Comparison of ENCODE assay signal across 17 cellular contexts in genomic region chr2:48693066-48693465, GRCh38.
"Had no signal": no experiment of that assay in that cellular context is flagged by ENCODE, and none has a peak within 500 bp of the region (broad histone marks: within the 10 kb centered on the region; RNA-seq: fewer than 3 reads in every experiment).

No MANE protein-coding gene starts in this region.

- H3K27me3 Mint-ChIP-seq: activated T-cell treated with anti-CD3 and anti-CD28 coated beads, Interleukin-2, amount 50 U/mL, for 24 hours had no signal

- H3K9me3 Mint-ChIP-seq: activated CD4-positive, alpha-beta memory T cell treated with anti-CD3 and anti-CD28 coated beads, Interleukin-2, amount 10 ng/mL, durations not matched to agents 7 days and 5 days; activated T-cell treated with anti-CD3 and anti-CD28 coated beads, Interleukin-2, amount 50 U/mL, for 24 hours; stimulated activated effector memory CD8-positive, alpha-beta T cell treated with anti-CD3 and anti-CD28 coated beads, Interleukin-12 subunit alpha, Interleukin-12 subunit beta, amount 100 ng/mL, for 72 hours; T-helper 1 cell treated with Interleukin-12 subunit alpha and Interleukin-12 subunit beta and Interleukin-4 antibody, amounts not matched to agents 30 μg/mL and 1 μg/mL, for 36 hours had no signal

- DNase-seq: activated CD4-positive, alpha-beta memory T cell treated with anti-CD3 and anti-CD28 coated beads, Interleukin-2, amount 10 ng/mL, durations not matched to agents 7 days and 5 days; activated effector memory CD4-positive, alpha-beta T cell treated with Interleukin-2 at 50 U/mL for 16 hours; activated naive CD4-positive, alpha-beta T cell treated with anti-CD3 and anti-CD28 coated beads, Interleukin-2, amount 50 U/mL, for 16 hours; activated T-cell treated with anti-CD3 and anti-CD28 coated beads, Interleukin-2, amount 50 U/mL, for 24 hours; body of pancreas; central memory CD4-positive, alpha-beta T cell; effector CD8-positive, alpha-beta T cell; gastrocnemius medialis; naive B cell; ovary; sigmoid colon; stimulated activated CD4-positive, alpha-beta T cell treated with anti-CD3 and anti-CD28 coated beads, Interleukin-2, amount 100 ng/mL, for 24 hours had no signal

- H3K27ac ChIP-seq: body of pancreas, gastrocnemius medialis, ovary, tibial nerve, WERI-Rb-1 had no signal

- H3K36me3 ChIP-seq: gastrocnemius medialis, ovary, sigmoid colon, tibial nerve, WERI-Rb-1 had no signal

- H3K4me1 Mint-ChIP-seq: activated CD4-positive, alpha-beta memory T cell treated with anti-CD3 and anti-CD28 coated beads, Interleukin-2, amount 10 ng/mL, durations not matched to agents 7 days and 5 days; naive B cell; stimulated activated effector memory CD8-positive, alpha-beta T cell treated with anti-CD3 and anti-CD28 coated beads, Interleukin-12 subunit alpha, Interleukin-12 subunit beta, amount 100 ng/mL, for 72 hours had no signal

- ATAC-seq: body of pancreas; gastrocnemius medialis; stimulated activated effector memory CD8-positive, alpha-beta T cell treated with anti-CD3 and anti-CD28 coated beads, Interleukin-12 subunit alpha, Interleukin-12 subunit beta, amount 100 ng/mL, for 72 hours had no signal

- H3K4me1 ChIP-seq: body of pancreas, gastrocnemius medialis, sigmoid colon, tibial nerve had no signal

- H3K27ac Mint-ChIP-seq: activated CD4-positive, alpha-beta memory T cell treated with anti-CD3 and anti-CD28 coated beads, Interleukin-2, amount 10 ng/mL, durations not matched to agents 7 days and 5 days; activated T-cell treated with anti-CD3 and anti-CD28 coated beads, Interleukin-2, amount 50 U/mL, for 24 hours; stimulated activated effector memory CD8-positive, alpha-beta T cell treated with anti-CD3 and anti-CD28 coated beads, Interleukin-12 subunit alpha, Interleukin-12 subunit beta, amount 100 ng/mL, for 72 hours; T-helper 1 cell treated with Interleukin-12 subunit alpha and Interleukin-12 subunit beta and Interleukin-4 antibody, amounts not matched to agents 30 μg/mL and 1 μg/mL, for 36 hours had no signal

- H3K9me3 ChIP-seq: body of pancreas, gastrocnemius medialis, ovary, tibial nerve had no signal

- H3K36me3 Mint-ChIP-seq: naive B cell; stimulated activated effector memory CD8-positive, alpha-beta T cell treated with anti-CD3 and anti-CD28 coated beads, Interleukin-12 subunit alpha, Interleukin-12 subunit beta, amount 100 ng/mL, for 72 hours had no signal

- H3K4me3 ChIP-seq: body of pancreas, gastrocnemius medialis, lung, ovary, sigmoid colon, tibial nerve had no signal

- H3K4me3 Mint-ChIP-seq: activated CD4-positive, alpha-beta memory T cell treated with anti-CD3 and anti-CD28 coated beads, Interleukin-2, amount 10 ng/mL, durations not matched to agents 7 days and 5 days; activated T-cell treated with anti-CD3 and anti-CD28 coated beads, Interleukin-2, amount 50 U/mL, for 24 hours; naive B cell; stimulated activated effector memory CD8-positive, alpha-beta T cell treated with anti-CD3 and anti-CD28 coated beads, Interleukin-12 subunit alpha, Interleukin-12 subunit beta, amount 100 ng/mL, for 72 hours; T-helper 1 cell treated with Interleukin-12 subunit alpha and Interleukin-12 subunit beta and Interleukin-4 antibody, amounts not matched to agents 30 μg/mL and 1 μg/mL, for 36 hours had no signal

- H3K27me3 ChIP-seq: body of pancreas, gastrocnemius medialis, ovary, sigmoid colon, tibial nerve had no signal
